1 cellular context compared by ENCODE assay signal in the genomic region with DNA sequence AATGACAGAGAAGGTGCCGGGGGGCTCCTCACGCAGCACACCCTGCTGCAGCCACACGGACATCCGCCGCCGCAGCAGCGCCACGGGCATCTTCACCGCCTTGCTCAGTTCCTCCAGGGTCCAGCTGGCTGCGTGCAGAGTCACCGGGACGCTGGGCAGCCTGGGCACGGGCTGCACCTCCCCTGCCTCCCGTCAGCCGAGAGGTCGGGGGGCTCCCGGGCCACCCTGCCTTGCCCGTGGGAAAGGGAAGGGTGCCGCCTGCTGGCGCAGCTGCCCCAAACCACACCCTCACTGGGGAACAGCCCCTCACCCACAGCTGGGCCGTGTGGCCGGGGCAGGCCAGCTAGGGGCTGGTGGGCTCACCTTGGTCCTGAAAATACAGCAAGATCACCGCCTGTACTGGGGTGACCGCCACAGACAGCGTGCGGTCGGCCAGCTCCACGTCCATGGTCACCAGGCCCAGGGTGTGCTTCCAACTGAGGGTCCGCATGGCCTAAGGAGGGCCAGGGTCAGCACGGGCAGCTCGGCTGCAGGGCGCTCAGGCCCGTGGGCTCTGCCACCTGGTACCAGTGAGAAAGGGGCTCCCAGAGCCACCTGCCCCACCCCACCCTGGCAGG.
TF ChIP-seq lines count a peak whose summit lies in the region.

No MANE protein-coding gene starts in this region.

TF ChIP-seq in GM12891, 5 proteins besides CTCF, POLR2A, EP300 and RAD21 (continued from another document):
- TF ChIP-seq TAF1 (IDR thresholded peaks at IDR 0.05; ENCODE audit: low read depth, low read length) (no peak), POLR2AphosphoS5 (IDR thresholded peaks at IDR 0.05; ENCODE audit: low read depth, low read length) (no peak; the same call in 1 of the 2 replicates)
